22 cellular contexts compared by ENCODE assay signal in the genomic region with DNA sequence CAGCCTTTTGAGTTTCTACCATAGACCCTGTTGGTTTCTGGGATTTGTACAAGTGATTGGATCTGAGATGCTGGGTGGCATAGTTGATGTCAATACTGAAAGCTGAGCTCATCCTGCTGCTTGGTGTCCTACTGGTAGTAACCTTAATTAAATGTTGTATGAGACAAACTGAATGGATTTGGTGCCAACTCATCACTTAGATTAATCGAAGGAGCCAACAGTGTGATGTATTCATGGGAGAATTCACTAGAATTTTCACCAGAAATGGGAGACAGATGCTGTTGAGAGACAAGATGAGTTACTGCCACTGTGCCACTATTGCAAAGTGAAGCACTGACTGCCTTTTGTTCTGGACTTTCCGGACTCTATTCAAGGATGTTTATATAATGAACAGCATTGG.
"Had no signal": no experiment of that assay in that cellular context is flagged by ENCODE, and none has a peak within 500 bp of the region (broad histone marks: within the 10 kb centered on the region; RNA-seq: fewer than 3 reads in every experiment).

No MANE protein-coding gene starts in this region.

- H3K4me2 ChIP-seq: KMS-11 had no signal

- H3K36me3 ChIP-seq: SJSA1 had no signal

- H3K9me3 ChIP-seq: SJSA1 had no signal

- H3K27ac Mint-ChIP-seq: IgD-negative memory B cell had no signal

- H3K4me3 Mint-ChIP-seq: IgD-negative memory B cell had no signal

- H3K27ac ChIP-seq: HL-60, KMS-11, SJSA1, SK-N-MC had no signal

- DNase-seq: Kasumi-1, MM.1S, NCI-H1105, NCI-H1417, NCI-H1436 treated with DMSO at 0.1 percent for 48 hours, NCI-H1694, NCI-H187 treated with DMSO at 0.1 percent for 48 hours, NCI-H2081, NCI-H2107, NCI-H226, NCI-H510A, NCI-H524 treated with DMSO at 0.1 percent for 48 hours, NCI-H82, Right ventricle myocardium superior, RPMI8226, SIG-M5 had no signal

- ATAC-seq: K562 had no signal

- H3K27me3 ChIP-seq: SJSA1 had no signal

- H3K4me3 ChIP-seq: K562, SJSA1, SK-N-MC had no signal

- H3K27me3 Mint-ChIP-seq: IgD-negative memory B cell had no signal
